In genomic region chr4:19266566-19266965, GRCh38 we compare ENCODE assay signal across 14 cellular contexts.
"Had no signal": no experiment of that assay in that cellular context is flagged by ENCODE, and none has a peak within 500 bp of the region (broad histone marks: within the 10 kb centered on the region; RNA-seq: fewer than 3 reads in every experiment).

No MANE protein-coding gene starts in this region.

- ATAC-seq: activated T-cell treated with anti-CD3 and anti-CD28 coated beads, Interleukin-2, amount 50 U/mL, for 72 hours; T-helper 17 cell had no signal

- H3K4me3 ChIP-seq: ascending aorta, stomach had no signal

- DNase-seq: activated B cell treated with CpG ODN at 0.5 μM for 24 hours; activated CD4-positive, alpha-beta T cell treated with anti-CD3 and anti-CD28 coated beads for 48 hours; activated CD8-positive, alpha-beta memory T cell treated with anti-CD3 and anti-CD28 coated beads, Interleukin-2, amount 50 U/mL, for 48 hours; activated gamma-delta T cell treated with Interleukin-2 at 50 U/mL for 16 hours; activated naive CD8-positive, alpha-beta T cell treated with anti-CD3 and anti-CD28 coated beads, Interleukin-2, amount 10 ng/mL, durations not matched to agents 7 days and 5 days; activated T-cell treated with anti-CD3 and anti-CD28 coated beads, Interleukin-2, amount 50 U/mL, for 72 hours; erythroblast; stimulated activated CD4-positive, alpha-beta T cell treated with anti-CD3 and anti-CD28 coated beads, Interleukin-12 subunit alpha, Interleukin-12 subunit beta, amount 100 ng/mL, for 4 hours; stimulated activated CD4-positive, alpha-beta T cell treated with anti-CD3 and anti-CD28 coated beads, Interleukin-2, amount 100 ng/mL, for 24 hours; stomach; T-helper 17 cell had no signal

- H3K4me1 ChIP-seq: ascending aorta, parathyroid adenoma, stomach had no signal

- H3K4me3 Mint-ChIP-seq: activated B cell treated with CpG ODN at 0.5 μM for 24 hours; activated naive CD8-positive, alpha-beta T cell treated with anti-CD3 and anti-CD28 coated beads, Interleukin-2, amount 10 ng/mL, durations not matched to agents 7 days and 5 days; activated T-cell treated with anti-CD3 and anti-CD28 coated beads, Interleukin-2, amount 50 U/mL, for 72 hours; mesothelial cell of epicardium; T-helper 17 cell had no signal

- H3K4me1 Mint-ChIP-seq: activated B cell treated with CpG ODN at 0.5 μM for 24 hours; activated naive CD8-positive, alpha-beta T cell treated with anti-CD3 and anti-CD28 coated beads, Interleukin-2, amount 10 ng/mL, durations not matched to agents 7 days and 5 days; T-helper 17 cell had no signal

- H3K9me3 ChIP-seq: ascending aorta, stomach had no signal

- H3K36me3 ChIP-seq: ascending aorta, stomach had no signal

- H3K9ac ChIP-seq: parathyroid adenoma had no signal

- H3K27ac ChIP-seq: ascending aorta, parathyroid adenoma, stomach had no signal

- H3K9me3 Mint-ChIP-seq: activated B cell treated with CpG ODN at 0.5 μM for 24 hours had no signal

- H3K27me3 ChIP-seq: ascending aorta, stomach had no signal

- H2AFZ ChIP-seq: parathyroid adenoma had no signal

- H3K27me3 Mint-ChIP-seq: activated B cell treated with CpG ODN at 0.5 μM for 24 hours; activated naive CD8-positive, alpha-beta T cell treated with anti-CD3 and anti-CD28 coated beads, Interleukin-2, amount 10 ng/mL, durations not matched to agents 7 days and 5 days; T-helper 17 cell had no signal

- H3K27ac Mint-ChIP-seq: activated B cell treated with CpG ODN at 0.5 μM for 24 hours; activated naive CD8-positive, alpha-beta T cell treated with anti-CD3 and anti-CD28 coated beads, Interleukin-2, amount 10 ng/mL, durations not matched to agents 7 days and 5 days; activated T-cell treated with anti-CD3 and anti-CD28 coated beads, Interleukin-2, amount 50 U/mL, for 72 hours; mesothelial cell of epicardium; T-helper 17 cell had no signal

- H3K36me3 Mint-ChIP-seq: activated naive CD8-positive, alpha-beta T cell treated with anti-CD3 and anti-CD28 coated beads, Interleukin-2, amount 10 ng/mL, durations not matched to agents 7 days and 5 days; mesothelial cell of epicardium had no signal
